ENCODE assay signal across 1 cellular context in genomic region chr11:690738-691633, GRCh38.
TF ChIP-seq lines count a peak whose summit lies in the region.

No MANE protein-coding gene starts in this region.

TF ChIP-seq in K562, 482 proteins besides CTCF, POLR2A, EP300 and RAD21 (continued from another document and continues in another):
- TF ChIP-seq E4F1 (CRISPR knock-in tag; IDR thresholded peaks at IDR 0.05; ENCODE audit: borderline replicate concordance) (no peak), DPF2 (IDR thresholded peaks at IDR 0.05) (peak; percentile 63), ZNF609 (CRISPR knock-in tag; IDR thresholded peaks at IDR 0.05; ENCODE audit: borderline replicate concordance) (no peak), PKNOX1 (IDR thresholded peaks at IDR 0.05) (0 out of 2 replicates have a peak, but pooled peaks have one; percentile 5), HSF4 (CRISPR knock-in tag; IDR thresholded peaks at IDR 0.05; ENCODE audit: borderline replicate concordance) (no peak), NRF1 (conservative IDR thresholded peaks at IDR 0.05 in 1 of 2, IDR thresholded peaks at IDR 0.05 in 1 of 2) (peak; percentile 17 to 33; a peak in 2 of 4 replicates), SPI1 (IDR thresholded peaks at IDR 0.05; ENCODE audit: borderline replicate concordance, low read depth, low read length) (no peak), ZNF764 (CRISPR knock-in tag; IDR thresholded peaks at IDR 0.05; ENCODE audit: low read depth) (no peak), ZNF212 (CRISPR knock-in tag; IDR thresholded peaks at IDR 0.05) (no peak), ETV6 (IDR thresholded peaks at IDR 0.05; ENCODE audit: borderline replicate concordance in 1 of 2, low read depth in 2 of 2, low read length in 1 of 2) (no peak), ETV6 (CRISPR knock-in tag; IDR thresholded peaks at IDR 0.05; ENCODE audit: borderline replicate concordance) (no peak), MBD1 (CRISPR knock-in tag; IDR thresholded peaks at IDR 0.05) (no peak), DDX20 (tag; IDR thresholded peaks at IDR 0.05; ENCODE audit: low read depth) (no peak), ZNF780A (CRISPR knock-in tag; IDR thresholded peaks at IDR 0.05) (no peak), MCM7 (IDR thresholded peaks at IDR 0.05) (no peak), MAFK (IDR thresholded peaks at IDR 0.05; ENCODE audit: low read length) (no peak), ETS1 (conservative IDR thresholded peaks at IDR 0.05; ENCODE audit: control insufficient read depth, low read depth, low read length) (peak; percentile 83), MAX (CRISPR knock-in tag; IDR thresholded peaks at IDR 0.05) (peak; percentile 74), POLR2AphosphoS5 (IDR thresholded peaks at IDR 0.05; ENCODE audit: control insufficient read depth, insufficient read depth, low read depth, low read length) (peak; percentile 66), VEZF1 (CRISPR knock-in tag; IDR thresholded peaks at IDR 0.05) (peak; percentile 44; the same call in 1 of the 2 replicates), ZNF644 (tag; IDR thresholded peaks at IDR 0.05; ENCODE audit: low read depth) (no peak), GATA2 (CRISPR knock-in tag; IDR thresholded peaks at IDR 0.05) (no peak), ZZZ3 (IDR thresholded peaks at IDR 0.05) (no peak), ZNF584 (CRISPR knock-in tag; IDR thresholded peaks at IDR 0.05; ENCODE audit: low read depth) (peak; percentile 66; the same call in 1 of the 2 replicates), CBX1 (IDR thresholded peaks at IDR 0.05; ENCODE audit: low read depth) (no peak), ZNF274 (IDR thresholded peaks at IDR 0.05; ENCODE audit: borderline replicate concordance, low read depth, low read length) (no peak), HMG20A (CRISPR knock-in tag; conservative IDR thresholded peaks at IDR 0.05) (no peak), UBTF (IDR thresholded peaks at IDR 0.05; ENCODE audit: borderline replicate concordance in 1 of 2, low read depth in 2 of 2, low read length in 2 of 2) (peak in 1 of 2 experiments; percentile 90; a peak in 1 of 4 replicates), ZNF282 (CRISPR knock-in tag; IDR thresholded peaks at IDR 0.05) (no peak), RBFOX2 (IDR thresholded peaks at IDR 0.05; ENCODE audit: low read depth, low read length) (peak; percentile 54), POLR3A (IDR thresholded peaks at IDR 0.05; ENCODE audit: borderline replicate concordance, extremely low read depth, insufficient read depth, insufficient read length) (no peak), C11orf30 (IDR thresholded peaks at IDR 0.05; ENCODE audit: low read depth) (no peak), KDM5B (IDR thresholded peaks at IDR 0.05; ENCODE audit: insufficient replicate concordance, low read depth, low read length) (no peak), ZNF512 (tag; IDR thresholded peaks at IDR 0.05) (no peak), ID3 (CRISPR knock-in tag; IDR thresholded peaks at IDR 0.05) (no peak), ID3 (tag; IDR thresholded peaks at IDR 0.05) (no peak), TAF9B (IDR thresholded peaks at IDR 0.05; ENCODE audit: partially characterized antibody) (no peak), RB1 (IDR thresholded peaks at IDR 0.05; ENCODE audit: low read depth) (no peak), RBM22 (IDR thresholded peaks at IDR 0.05; ENCODE audit: low read depth, low read length, poor library complexity, severe bottlenecking) (no peak), TCFL5 (CRISPR knock-in tag; conservative IDR thresholded peaks at IDR 0.05) (no peak), MAFG (tag; conservative IDR thresholded peaks at IDR 0.05) (no peak), ARID2 (IDR thresholded peaks at IDR 0.05) (no peak), BRCA1 (IDR thresholded peaks at IDR 0.05) (no peak), BRCA1 (CRISPR knock-in tag; IDR thresholded peaks at IDR 0.05) (no peak), ZNF398 (CRISPR knock-in tag; IDR thresholded peaks at IDR 0.05) (no peak), ZNF121 (CRISPR knock-in tag; conservative IDR thresholded peaks at IDR 0.05) (no peak)
